ENCODE assay signal across 1 cellular context in the genomic region with DNA sequence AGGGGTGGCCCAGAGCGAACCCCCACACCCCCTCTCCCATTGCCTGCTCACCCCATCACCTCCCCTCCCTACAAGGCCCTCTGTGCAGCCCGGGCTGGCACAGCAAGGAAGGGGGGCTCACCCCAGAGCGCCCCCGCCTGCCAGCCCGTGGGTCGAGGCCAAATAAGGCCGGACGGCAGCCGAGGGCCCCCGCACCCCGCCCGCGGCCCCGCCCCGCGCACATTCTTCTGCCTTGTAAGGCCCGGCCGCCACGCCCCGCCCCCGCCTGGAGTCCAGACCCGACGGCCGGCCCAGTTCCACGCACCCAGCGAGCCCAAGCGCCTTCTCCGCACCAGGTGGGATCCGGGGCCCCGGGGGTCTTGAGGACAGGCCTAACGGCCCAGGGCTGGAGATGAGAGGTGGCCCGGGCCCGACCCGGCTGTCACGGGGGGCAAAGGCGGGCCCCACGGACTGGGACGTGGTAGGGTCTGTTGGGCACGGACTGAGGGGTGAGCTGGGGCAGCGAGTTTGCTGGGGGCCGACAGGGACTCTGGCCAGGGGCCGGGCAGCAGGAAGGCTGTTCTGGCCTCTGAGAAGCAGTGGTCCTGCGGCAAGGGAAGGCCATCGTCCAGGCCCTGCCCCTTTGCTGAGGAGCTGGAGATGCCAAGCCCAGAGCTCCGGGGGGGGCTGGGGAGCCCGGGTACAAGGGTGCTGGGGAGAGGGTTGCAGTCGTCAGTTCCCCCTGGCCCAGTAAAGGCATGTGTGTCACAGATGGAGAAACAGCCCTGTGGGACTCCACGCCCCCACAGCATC.
TF ChIP-seq lines count a peak whose summit lies in the region.

TSS of gene MYL9 (plus strand) at position 293 of the 792 bp plus-strand sequence. CDS start 3,366 bp downstream, outside the sequence.

TF ChIP-seq in HEK293T, 16 proteins besides CTCF, POLR2A, EP300 and RAD21 (continued from another document):
- no peak for TF ChIP-seq PKNOX1 (IDR thresholded peaks at IDR 0.05)
- no peak for TF ChIP-seq HDGF (IDR thresholded peaks at IDR 0.05; ENCODE audit: borderline replicate concordance)
- no peak for TF ChIP-seq FOXA1 (IDR thresholded peaks at IDR 0.05)
- TF ChIP-seq LEF1 (IDR thresholded peaks at IDR 0.05; ENCODE audit: borderline replicate concordance), result no peak
- TF ChIP-seq SUZ12 (IDR thresholded peaks at IDR 0.05), result no peak
- no peak for TF ChIP-seq FOXK2 (IDR thresholded peaks at IDR 0.05)
- TF ChIP-seq CTBP1 (IDR thresholded peaks at IDR 0.05; ENCODE audit: borderline replicate concordance), result no peak
- TF ChIP-seq L3MBTL2 (conservative IDR thresholded peaks at IDR 0.05), result no peak
- no peak for TF ChIP-seq BHLHE40 (IDR thresholded peaks at IDR 0.05; ENCODE audit: borderline replicate concordance)
